In genomic region chr12:65229441-65229840, GRCh38 we compare ENCODE assay signal across 20 cellular contexts. TPM values are rescaled to one million over a fixed set of nuclear protein-coding genes. Genes with fewer than 3 reads are reported as not detected.
DNase-seq lines count a peak whose midpoint lies in the region; ATAC-seq and TF ChIP-seq lines count a peak whose summit lies in the region.
"Had no signal": no experiment of that assay in that cellular context is flagged by ENCODE, and none has a peak within 500 bp of the region (broad histone marks: within the 10 kb centered on the region; RNA-seq: fewer than 3 reads in every experiment).

No MANE protein-coding gene starts in this region.

- DNase-seq in BJ (ENCODE audit: low read depth) (peak; percentile 8), LHCN-M2 (ENCODE audit: low read depth) (peak; percentile 90), astrocyte of the hippocampus (ENCODE audit: low read depth, low spot score) (peak; percentile 56), glomerular visceral epithelial cell (ENCODE audit: extremely low spot score) (peak; percentile 19), GM13976 (ENCODE audit: low spot score) (no peak), NCI-H2029 (lab: John Stamatoyannopoulos, UW) (no peak)
- no peak for DNase-seq in effector CD8-positive, alpha-beta T cell (lab: John Stamatoyannopoulos, UW)
- no peak for DNase-seq in activated CD8-positive, alpha-beta T cell treated with anti-CD3 and anti-CD28 coated beads, Interleukin-2, amount 10 ng/mL, durations not matched to agents 7 days and 5 days
- DNase-seq: BE2C; dorsolateral prefrontal cortex; heart left ventricle; left ventricle myocardium inferior; NCI-H146; NCI-H774; SIG-M5; stimulated activated naive CD8-positive, alpha-beta T cell treated with anti-CD3 and anti-CD28 coated beads, Interleukin-15, amount 100 ng/mL, for 72 hours had no signal

- H3K9me3 Mint-ChIP-seq in activated CD8-positive, alpha-beta T cell treated with anti-CD3 and anti-CD28 coated beads, Interleukin-2, amount 10 ng/mL, durations not matched to agents 7 days and 5 days (ENCODE audit: insufficient read depth): peaks cover 25% of the 10 kb centered on the region

- H3K4me1 Mint-ChIP-seq in activated CD8-positive, alpha-beta T cell treated with anti-CD3 and anti-CD28 coated beads, Interleukin-2, amount 10 ng/mL, durations not matched to agents 7 days and 5 days (ENCODE audit: low read depth): peaks cover 19% of the 10 kb centered on the region
- H3K4me1 Mint-ChIP-seq: nephron had no signal

- in situ Hi-C loops in GM13976 (cut with MboI; ENCODE audit: low sequenced_read_pairs, unreplicated experiment): loop anchor here (25.0 kb wide), 1 partner anchor 342 kb away; no protein-coding TSS in a partner anchor

- H3K4me3 Mint-ChIP-seq in activated CD8-positive, alpha-beta T cell treated with anti-CD3 and anti-CD28 coated beads, Interleukin-2, amount 10 ng/mL, durations not matched to agents 7 days and 5 days: no peak overlapping the region
- H3K4me3 Mint-ChIP-seq: activated naive CD8-positive, alpha-beta T cell; nephron; stimulated activated naive CD8-positive, alpha-beta T cell treated with anti-CD3 and anti-CD28 coated beads, Interleukin-15, amount 100 ng/mL, for 72 hours had no signal

- no peak overlapping the region for H3K4me3 ChIP-seq in BJ (ENCODE audit: low read depth, low read length)
- H3K4me3 ChIP-seq: dorsolateral prefrontal cortex, heart left ventricle, left ventricle myocardium inferior had no signal

- H3K36me3 ChIP-seq in BJ (ENCODE audit: control insufficient read depth, insufficient read depth, low read length): no peaks in the 10 kb centered on the region
- H3K36me3 ChIP-seq: BE2C had no signal

- ATAC-seq in activated CD8-positive, alpha-beta T cell treated with anti-CD3 and anti-CD28 coated beads, Interleukin-2, amount 10 ng/mL, durations not matched to agents 7 days and 5 days: no peak
- ATAC-seq: heart left ventricle; sciatic nerve; stimulated activated naive CD8-positive, alpha-beta T cell treated with anti-CD3 and anti-CD28 coated beads, Interleukin-15, amount 100 ng/mL, for 72 hours had no signal

- no peaks in the 10 kb centered on the region for H3K27me3 Mint-ChIP-seq in activated CD8-positive, alpha-beta T cell treated with anti-CD3 and anti-CD28 coated beads, Interleukin-2, amount 10 ng/mL, durations not matched to agents 7 days and 5 days (ENCODE audit: low read depth)
- H3K27me3 Mint-ChIP-seq: activated naive CD8-positive, alpha-beta T cell; IgD-negative memory B cell; stimulated activated naive CD8-positive, alpha-beta T cell treated with anti-CD3 and anti-CD28 coated beads, Interleukin-15, amount 100 ng/mL, for 72 hours had no signal

- H3K36me3 Mint-ChIP-seq in activated CD8-positive, alpha-beta T cell treated with anti-CD3 and anti-CD28 coated beads, Interleukin-2, amount 10 ng/mL, durations not matched to agents 7 days and 5 days (ENCODE audit: low read depth): peaks cover 56% of the 10 kb centered on the region

- no peaks in the 10 kb centered on the region for H3K27me3 ChIP-seq in BJ (ENCODE audit: control insufficient read depth, insufficient read depth, low read length)
- H3K27me3 ChIP-seq: BE2C, dorsolateral prefrontal cortex, heart left ventricle had no signal

- POLR2A ChIA-PET in BJ (lab: Charles Lee): no interaction called here
- POLR2A ChIA-PET in activated CD8-positive, alpha-beta T cell treated with anti-CD3 and anti-CD28 coated beads, Interleukin-2, amount 10 ng/mL, durations not matched to agents 7 days and 5 days (lab: Charles Lee): no interaction called here

- H3K27ac Mint-ChIP-seq in activated CD8-positive, alpha-beta T cell treated with anti-CD3 and anti-CD28 coated beads, Interleukin-2, amount 10 ng/mL, durations not matched to agents 7 days and 5 days: no peak overlapping the region
- H3K27ac Mint-ChIP-seq: activated naive CD8-positive, alpha-beta T cell; IgD-negative memory B cell; nephron; stimulated activated naive CD8-positive, alpha-beta T cell treated with anti-CD3 and anti-CD28 coated beads, Interleukin-15, amount 100 ng/mL, for 72 hours had no signal

- TF ChIP-seq CTCF in BJ (IDR thresholded peaks at IDR 0.05; ENCODE audit: insufficient read depth, low read depth, low read length) (no peak), GM13976 (IDR thresholded peaks at IDR 0.05; ENCODE audit: borderline replicate concordance, control extremely low read depth, extremely low read depth, insufficient read depth, missing control alignments) (no peak)

- CTCF ChIA-PET in BJ (lab: Yijun Ruan, JAX): interaction anchor here (0.9 kb wide), 1 partner anchor 21 kb away, joined by 3 read pairs; no protein-coding TSS in a partner anchor
- CTCF ChIA-PET in activated CD8-positive, alpha-beta T cell treated with anti-CD3 and anti-CD28 coated beads, Interleukin-2, amount 10 ng/mL, durations not matched to agents 7 days and 5 days (lab: Charles Lee): no interaction called here

RNA-seq across cellular contexts. Expression of gene MSRB3, which starts 49.0 kb away (rescaled TPM):
- polyA plus RNA-seq in BJ (2011; rRNA removed): 76.0 and 105 TPM in 2 replicates
- 103 and 106 TPM in 2 replicates for polyA minus RNA-seq in BJ (2011; rRNA and poly(A)+ RNA removed)
- 36.0 and 40.8 TPM in 2 replicates for total RNA-seq in LHCN-M2 (2014; rRNA removed)
- polyA plus RNA-seq in LHCN-M2 (2012): 33.0 TPM
- total RNA-seq in activated CD8-positive, alpha-beta T cell treated with anti-CD3 and anti-CD28 coated beads, Interleukin-2, amount 10 ng/mL, durations not matched to agents 7 days and 5 days: not detected
- polyA plus RNA-seq: IgD-negative memory B cell had no signal

Comparison
In these comparisons a context has a peak if more than half of its experiments do, and no peak if none do; other contexts are left out.
1. DNase-seq: peak in BJ (single experiment), LHCN-M2 (single experiment), astrocyte of the hippocampus (single experiment) and glomerular visceral epithelial cell (single experiment); none in GM13976 (single experiment), effector CD8-positive, alpha-beta T cell (single experiment), NCI-H2029 (single experiment) and activated CD8-positive, alpha-beta T cell treated with anti-CD3 and anti-CD28 coated beads, Interleukin-2, amount 10 ng/mL, durations not matched to agents 7 days and 5 days (single experiment).
2. RNA of gene MSRB3, which starts 49.0 kb away (total RNA-seq): 36.0 to 40.8 TPM in LHCN-M2; not detected in activated CD8-positive, alpha-beta T cell treated with anti-CD3 and anti-CD28 coated beads, Interleukin-2, amount 10 ng/mL, durations not matched to agents 7 days and 5 days; every median in the first group is over 10 times any median in the second.